ENCODE assay signal across 1 cellular context in genomic region chr1:14983277-14983676, GRCh38.
TF ChIP-seq lines count a peak whose summit lies in the region.

No MANE protein-coding gene starts in this region.

TF ChIP-seq in H1, 55 proteins besides CTCF, POLR2A, EP300 and RAD21:
- TF ChIP-seq POLR2AphosphoS5 (IDR thresholded peaks at IDR 0.05; ENCODE audit: low read depth, low read length) (no peak), KDM4A (IDR thresholded peaks at IDR 0.05; ENCODE audit: low read depth, low read length, severe bottlenecking) (no peak), GABPA (IDR thresholded peaks at IDR 0.05; ENCODE audit: borderline replicate concordance, insufficient read depth, low read length) (no peak), CBX8 (IDR thresholded peaks at IDR 0.05; ENCODE audit: borderline replicate concordance, low read depth, low read length) (no peak), CHD2 (IDR thresholded peaks at IDR 0.05; ENCODE audit: low read length) (no peak), CBX5 (IDR thresholded peaks at IDR 0.05; ENCODE audit: low read depth, low read length) (no peak), TEAD4 (IDR thresholded peaks at IDR 0.05; ENCODE audit: low read depth, low read length) (no peak), SP4 (IDR thresholded peaks at IDR 0.05; ENCODE audit: low read length) (no peak), EZH2 (IDR thresholded peaks at IDR 0.05; ENCODE audit: low read depth, low read length, severe bottlenecking) (no peak), TBP (IDR thresholded peaks at IDR 0.05; ENCODE audit: low read depth, low read length) (no peak), CREB1 (IDR thresholded peaks at IDR 0.05) (no peak), RBBP5 (IDR thresholded peaks at IDR 0.05; ENCODE audit: borderline replicate concordance, low read depth, low read length) (no peak), KDM5A (IDR thresholded peaks at IDR 0.05; ENCODE audit: low read length) (no peak), NRF1 (IDR thresholded peaks at IDR 0.05; ENCODE audit: low read depth, low read length) (no peak)
- TF ChIP-seq, protein P1, sequence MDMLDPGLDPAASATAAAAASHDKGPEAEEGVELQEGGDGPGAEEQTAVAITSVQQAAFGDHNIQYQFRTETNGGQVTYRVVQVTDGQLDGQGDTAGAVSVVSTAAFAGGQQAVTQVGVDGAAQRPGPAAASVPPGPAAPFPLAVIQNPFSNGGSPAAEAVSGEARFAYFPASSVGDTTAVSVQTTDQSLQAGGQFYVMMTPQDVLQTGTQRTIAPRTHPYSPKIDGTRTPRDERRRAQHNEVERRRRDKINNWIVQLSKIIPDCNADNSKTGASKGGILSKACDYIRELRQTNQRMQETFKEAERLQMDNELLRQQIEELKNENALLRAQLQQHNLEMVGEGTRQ (IDR thresholded peaks at IDR 0.05; ENCODE audit: low read length): no peak
TF ChIP-seq in H1: peak in this region for 0.
